Comparison of ENCODE assay signal across 16 cellular contexts in genomic region chrX:113675278-113675677, GRCh38.
"Had no signal": no experiment of that assay in that cellular context is flagged by ENCODE, and none has a peak within 500 bp of the region (broad histone marks: within the 10 kb centered on the region; RNA-seq: fewer than 3 reads in every experiment).

No MANE protein-coding gene starts in this region.

- H3K4me3 Mint-ChIP-seq: activated naive CD8-positive, alpha-beta T cell treated with anti-CD3 and anti-CD28 coated beads, Interleukin-2, amount 10 ng/mL, durations not matched to agents 7 days and 5 days; activated T-helper 17 cell treated with anti-CD3 and anti-CD28 coated beads, Interleukin-2, amount 50 U/mL, for 72 hours; stimulated activated naive B cell treated with anti-CD40 and anti-IgM and Interleukin-4, amounts not matched to agents 10 μg/mL and 1 μg/mL and 100 μg/mL, for 72 hours; T-helper 17 cell had no signal

- H3K27me3 Mint-ChIP-seq: activated naive CD8-positive, alpha-beta T cell treated with anti-CD3 and anti-CD28 coated beads, Interleukin-2, amount 10 ng/mL, durations not matched to agents 7 days and 5 days; activated T-helper 17 cell treated with anti-CD3 and anti-CD28 coated beads, Interleukin-2, amount 50 U/mL, for 72 hours; stimulated activated naive B cell treated with anti-CD40 and anti-IgM and Interleukin-4, amounts not matched to agents 10 μg/mL and 1 μg/mL and 100 μg/mL, for 72 hours; T-helper 17 cell had no signal

- DNase-seq: activated CD4-positive, alpha-beta T cell treated with anti-CD3 and anti-CD28 coated beads, Interleukin-2, amount 50 U/mL, for 4 hours; activated naive CD4-positive, alpha-beta T cell; activated naive CD8-positive, alpha-beta T cell treated with anti-CD3 and anti-CD28 coated beads, Interleukin-2, amount 10 ng/mL, durations not matched to agents 7 days and 5 days; activated T-cell treated with anti-CD3 and anti-CD28 coated beads, Interleukin-2, amount 50 U/mL, for 1 hour; anterior cingulate cortex; cortex of kidney; effector CD4-positive, alpha-beta T cell; esophagus squamous epithelium; foreskin melanocyte; kidney; occipital lobe; posterior cingulate gyrus; retina; stimulated activated naive B cell treated with anti-CD40 and anti-IgM and Interleukin-4, amounts not matched to agents 10 μg/mL and 1 μg/mL and 100 μg/mL, for 72 hours; T-helper 17 cell had no signal

- FAIRE-seq: kidney had no signal

- H3K27ac ChIP-seq: esophagus squamous epithelium had no signal

- H3K4me3 ChIP-seq: esophagus squamous epithelium had no signal

- H3K9me3 ChIP-seq: esophagus squamous epithelium had no signal

- H3K4me1 ChIP-seq: esophagus squamous epithelium had no signal

- H3K4me1 Mint-ChIP-seq: activated naive CD8-positive, alpha-beta T cell treated with anti-CD3 and anti-CD28 coated beads, Interleukin-2, amount 10 ng/mL, durations not matched to agents 7 days and 5 days; activated T-helper 17 cell treated with anti-CD3 and anti-CD28 coated beads, Interleukin-2, amount 50 U/mL, for 72 hours; stimulated activated naive B cell treated with anti-CD40 and anti-IgM and Interleukin-4, amounts not matched to agents 10 μg/mL and 1 μg/mL and 100 μg/mL, for 72 hours; T-helper 17 cell had no signal

- H3K36me3 Mint-ChIP-seq: activated naive CD8-positive, alpha-beta T cell treated with anti-CD3 and anti-CD28 coated beads, Interleukin-2, amount 10 ng/mL, durations not matched to agents 7 days and 5 days; stimulated activated naive B cell treated with anti-CD40 and anti-IgM and Interleukin-4, amounts not matched to agents 10 μg/mL and 1 μg/mL and 100 μg/mL, for 72 hours had no signal

- H3K9me3 Mint-ChIP-seq: activated naive CD8-positive, alpha-beta T cell treated with anti-CD3 and anti-CD28 coated beads, Interleukin-2, amount 10 ng/mL, durations not matched to agents 7 days and 5 days; activated T-helper 17 cell treated with anti-CD3 and anti-CD28 coated beads, Interleukin-2, amount 50 U/mL, for 72 hours; stimulated activated naive B cell treated with anti-CD40 and anti-IgM and Interleukin-4, amounts not matched to agents 10 μg/mL and 1 μg/mL and 100 μg/mL, for 72 hours had no signal

- H3K27ac Mint-ChIP-seq: activated naive CD8-positive, alpha-beta T cell treated with anti-CD3 and anti-CD28 coated beads, Interleukin-2, amount 10 ng/mL, durations not matched to agents 7 days and 5 days; activated T-helper 17 cell treated with anti-CD3 and anti-CD28 coated beads, Interleukin-2, amount 50 U/mL, for 72 hours; stimulated activated naive B cell treated with anti-CD40 and anti-IgM and Interleukin-4, amounts not matched to agents 10 μg/mL and 1 μg/mL and 100 μg/mL, for 72 hours; T-helper 17 cell had no signal

- H3K36me3 ChIP-seq: esophagus squamous epithelium had no signal
